26 cellular contexts compared by ENCODE assay signal in genomic region chr11:80435345-80435744, GRCh38.
"Had no signal": no experiment of that assay in that cellular context is flagged by ENCODE, and none has a peak within 500 bp of the region (broad histone marks: within the 10 kb centered on the region; RNA-seq: fewer than 3 reads in every experiment).

No MANE protein-coding gene starts in this region.

- H3K9me3 ChIP-seq: colonic mucosa, esophagus squamous epithelium had no signal

- H3K36me3 ChIP-seq: brain microvascular endothelial cell, colonic mucosa, esophagus squamous epithelium had no signal

- H3K27ac ChIP-seq: brain microvascular endothelial cell, colonic mucosa, epithelial cell of prostate, esophagus squamous epithelium had no signal

- ATAC-seq: activated T-cell treated with anti-CD3 and anti-CD28 coated beads, Interleukin-2, amount 50 U/mL, for 4 hours; activated T-helper 17 cell treated with anti-CD3 and anti-CD28 coated beads, Interleukin-2, amount 50 U/mL, for 72 hours had no signal

- H3K4me3 ChIP-seq: colonic mucosa, esophagus squamous epithelium had no signal

- H3K4me1 ChIP-seq: colonic mucosa had no signal

- DNase-seq: activated CD4-positive, alpha-beta memory T cell treated with anti-CD3 and anti-CD28 coated beads, Interleukin-2, amount 10 ng/mL, durations not matched to agents 7 days and 5 days; activated CD4-positive, alpha-beta T cell treated with anti-CD3 and anti-CD28 coated beads for 1 hour; activated CD4-positive, alpha-beta T cell treated with anti-CD3 and anti-CD28 coated beads for 4 hours; activated CD4-positive, alpha-beta T cell treated with anti-CD3 and anti-CD28 coated beads, Interleukin-2, amount 10 ng/mL, durations not matched to agents 7 days and 5 days; activated CD4-positive, alpha-beta T cell treated with anti-CD3 and anti-CD28 coated beads, Interleukin-2, amount 50 U/mL, for 4 hours; activated CD8-positive, alpha-beta memory T cell treated with anti-CD3 and anti-CD28 coated beads, Interleukin-2, amount 50 U/mL, for 48 hours; activated effector memory CD4-positive, alpha-beta T cell treated with Interleukin-2 at 50 U/mL for 16 hours; activated gamma-delta T cell treated with Interleukin-2 at 50 U/mL for 16 hours; activated naive CD4-positive, alpha-beta T cell treated with anti-CD3 and anti-CD28 coated beads, Interleukin-2, amount 50 U/mL, for 16 hours; activated naive CD4-positive, alpha-beta T cell treated with Interleukin-2 at 50 U/mL for 16 hours; activated T-cell treated with anti-CD3 and anti-CD28 coated beads, Interleukin-2, amount 50 U/mL, for 4 hours; amniotic stem cell; anterior cingulate cortex; brain microvascular endothelial cell; colonic mucosa; effector CD8-positive, alpha-beta T cell; esophagus squamous epithelium; foreskin melanocyte; head of caudate nucleus; T-helper 2 cell had no signal

- H3K27me3 ChIP-seq: brain microvascular endothelial cell, colonic mucosa had no signal

- FAIRE-seq: astrocyte, bronchial epithelial cell, endometrium, endothelial cell of umbilical vein had no signal
